Comparison of ENCODE assay signal across 18 cellular contexts in the genomic region with DNA sequence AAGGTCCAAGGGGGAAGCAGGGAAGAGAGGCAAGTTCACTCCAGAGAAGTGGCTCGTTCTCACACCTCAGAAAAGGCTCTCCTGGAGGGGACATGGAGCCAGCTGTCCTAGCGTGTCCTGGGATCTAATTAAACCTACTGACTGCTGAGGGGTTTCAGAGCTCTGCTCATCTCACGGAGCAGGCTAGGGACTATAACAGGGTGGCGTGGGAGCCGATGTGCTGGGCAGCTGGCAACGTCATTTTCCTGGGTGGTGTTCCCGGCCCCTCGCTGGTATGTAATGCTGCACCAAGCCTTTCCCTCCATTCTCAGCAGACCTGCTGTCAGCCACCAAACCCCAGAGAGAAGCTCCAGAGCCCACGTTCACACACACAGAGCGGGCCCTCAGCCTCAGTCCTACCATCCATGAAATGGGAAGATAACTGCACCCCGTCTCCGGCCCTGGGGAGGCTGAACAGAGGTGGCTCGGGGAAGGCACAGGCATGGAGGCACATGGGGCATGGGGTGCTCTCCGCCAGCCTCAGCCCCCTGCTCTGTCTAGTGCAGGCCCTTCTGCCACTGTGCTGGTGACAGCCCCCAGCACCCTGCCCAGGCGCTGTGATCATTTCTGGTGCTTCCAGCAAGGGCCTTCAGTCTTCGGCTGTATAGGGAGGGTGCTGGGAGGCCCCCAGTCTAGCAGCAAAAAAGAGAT. TPM values are rescaled to one million over a fixed set of nuclear protein-coding genes. Genes with fewer than 3 reads are reported as not detected.
A peak's percentile ranks its signal among the peaks of the same experiment; 100 is the strongest.
DNase-seq lines count a peak whose midpoint lies in the region; ATAC-seq, FAIRE-seq and TF ChIP-seq lines count a peak whose summit lies in the region.
"Had no signal": no experiment of that assay in that cellular context is flagged by ENCODE, and none has a peak within 500 bp of the region (broad histone marks: within the 10 kb centered on the region; RNA-seq: fewer than 3 reads in every experiment).

No MANE protein-coding gene starts in this region.

- DNase-seq in A549 (ENCODE audit: low read depth in 1 of 2, low spot score in 1 of 2), result no peak
- DNase-seq in CD4-positive, alpha-beta T cell, result no peak
- DNase-seq in activated CD8-positive, alpha-beta T cell treated with anti-CD3 and anti-CD28 coated beads for 36 hours, result no peak
- DNase-seq in lower lobe of right lung, result no peak
- no peak for DNase-seq in RKO (ENCODE audit: low spot score)
- DNase-seq in RCC 7860 (ENCODE audit: low spot score), result no peak
- DNase-seq: esophagus squamous epithelium; GOT3; mammary epithelial cell; NCI-H2227 treated with DMSO at 0.1 percent for 48 hours; PC-9; stimulated activated CD4-positive, alpha-beta T cell treated with anti-CD3 and anti-CD28 coated beads, Interleukin-1b, Interleukin-23, amount 100 ng/mL, for 48 hours; stimulated activated naive CD4-positive, alpha-beta T cell had no signal

- intact Hi-C loops in CD4-positive, alpha-beta T cell (cut with DNase I, micrococcal nuclease), result no loop called here
- intact Hi-C loops in activated CD8-positive, alpha-beta T cell treated with anti-CD3 and anti-CD28 coated beads for 36 hours (cut with micrococcal nuclease), result no loop called here
- intact Hi-C loops in lower lobe of right lung (cut with DNase I), result no loop called here

- TF ChIP-seq CTCF in A549 (IDR thresholded peaks at IDR 0.05), result no peak
- no peak for TF ChIP-seq CTCF in CD4-positive, alpha-beta T cell (IDR thresholded peaks at IDR 0.05)
- TF ChIP-seq CTCF in activated CD8-positive, alpha-beta T cell treated with anti-CD3 and anti-CD28 coated beads for 36 hours (IDR thresholded peaks at IDR 0.05), result no peak
- TF ChIP-seq CTCF in lower lobe of right lung (IDR thresholded peaks at IDR 0.05), result no peak

- FAIRE-seq in A549 (lab: Jason Lieb, UNC) (no peak), RCC 7860 (lab: Jason Lieb, UNC) (no peak)

- H3K27ac Mint-ChIP-seq in CD4-positive, alpha-beta T cell, result no peak overlapping the region
- H3K27ac Mint-ChIP-seq in activated CD8-positive, alpha-beta T cell treated with anti-CD3 and anti-CD28 coated beads for 36 hours, result peak overlapping the region; percentile 78

- no peaks in the 10 kb centered on the region for H3K36me3 ChIP-seq in lower lobe of right lung

- no peak for TF ChIP-seq RAD21 in A549 (conservative IDR thresholded peaks at IDR 0.05 in 1 of 2, IDR thresholded peaks at IDR 0.05 in 1 of 2)

- H3K4me1 ChIP-seq in A549 (no peaks in the 10 kb centered on the region), lower lobe of right lung (peaks cover 5% of the 10 kb centered on the region)
- H3K4me1 ChIP-seq: parathyroid adenoma had no signal

- H3K27me3 ChIP-seq in CD4-positive, alpha-beta T cell (ENCODE audit: control insufficient read depth, insufficient read depth, low read length), result no peaks in the 10 kb centered on the region
- H3K27me3 ChIP-seq in lower lobe of right lung (ENCODE audit: low read depth), result peaks cover 9% of the 10 kb centered on the region

- H3K27me3 Mint-ChIP-seq in CD4-positive, alpha-beta T cell, result no peaks in the 10 kb centered on the region
- no peaks in the 10 kb centered on the region for H3K27me3 Mint-ChIP-seq in activated CD8-positive, alpha-beta T cell treated with anti-CD3 and anti-CD28 coated beads for 36 hours

- H3K4me3 Mint-ChIP-seq in CD4-positive, alpha-beta T cell, result peak overlapping the region; percentile 34
- H3K4me3 Mint-ChIP-seq in activated CD8-positive, alpha-beta T cell treated with anti-CD3 and anti-CD28 coated beads for 36 hours, result peak overlapping the region; percentile 83

- no peak for TF ChIP-seq POLR2A in A549 (IDR thresholded peaks at IDR 0.05; ENCODE audit: low read length)

- no peak overlapping the region for H3K4me2 ChIP-seq in A549
- H3K4me2 ChIP-seq: PC-9 had no signal

- peaks cover 3% of the 10 kb centered on the region; the same call in 1 of the 3 replicates for H3K9me3 ChIP-seq in A549
- H3K9me3 ChIP-seq in CD4-positive, alpha-beta T cell (ENCODE audit: control insufficient read depth, low read length), result no peaks in the 10 kb centered on the region
- H3K9me3 ChIP-seq in lower lobe of right lung, result peaks cover 6% of the 10 kb centered on the region

- H3K27ac ChIP-seq in A549 (no peak overlapping the region), lower lobe of right lung (peak overlapping the region; percentile 76)
- H3K27ac ChIP-seq in CD4-positive, alpha-beta T cell (ENCODE audit: low read depth, low read length), result no peak overlapping the region
- H3K27ac ChIP-seq: parathyroid adenoma, PC-9 had no signal

- POLR2A ChIA-PET in A549 (lab: Yijun Ruan, JAX), result interaction anchor here (0.5 kb wide), 1 partner anchor 440 kb away, joined by 6 read pairs; the partner anchor contains the start of gene ABHD12
- POLR2A ChIA-PET in CD4-positive, alpha-beta T cell (lab: Charles Lee), result interaction anchor here (1.0 kb wide), 1 partner anchor 107 kb away, joined by 3 read pairs; the partner anchor contains the start of gene ACSS1
- POLR2A ChIA-PET in activated CD8-positive, alpha-beta T cell treated with anti-CD3 and anti-CD28 coated beads for 36 hours (lab: Charles Lee), result interaction anchor here (0.6 to 3.9 kb wide), 2 partner anchors 9 to 919 kb away, joined by 3 to 15 read pairs; no protein-coding TSS in a partner anchor

- ATAC-seq in A549 (peak; percentile 7 to 29; a peak in 4 of 6 replicates), lower lobe of right lung (no peak), GM21447 (IDR thresholded peaks at IDR 0.05; ENCODE audit: unreplicated experiment) (no peak), GM19023 (IDR thresholded peaks at IDR 0.05; ENCODE audit: unreplicated experiment) (no peak)
- no peak for ATAC-seq in CD4-positive, alpha-beta T cell (ENCODE audit: poor library complexity)
- ATAC-seq in activated CD8-positive, alpha-beta T cell treated with anti-CD3 and anti-CD28 coated beads for 36 hours, result no peak

- H3K9me3 Mint-ChIP-seq in CD4-positive, alpha-beta T cell, result peaks cover 6% of the 10 kb centered on the region
- peaks cover 16% of the 10 kb centered on the region for H3K9me3 Mint-ChIP-seq in activated CD8-positive, alpha-beta T cell treated with anti-CD3 and anti-CD28 coated beads for 36 hours

- H3K4me1 Mint-ChIP-seq in CD4-positive, alpha-beta T cell (ENCODE audit: low read depth), result peaks cover 34% of the 10 kb centered on the region
- H3K4me1 Mint-ChIP-seq in activated CD8-positive, alpha-beta T cell treated with anti-CD3 and anti-CD28 coated beads for 36 hours (ENCODE audit: low read depth), result peaks cover 61% of the 10 kb centered on the region

- no peak for TF ChIP-seq EP300 in A549 (IDR thresholded peaks at IDR 0.05)

- 63% methylated on average over 14 of the region's 16 CpGs for WGBS in A549 (ENCODE audit: missing lambda C conversion rate)

- H3K4me3 ChIP-seq in A549 (no peak overlapping the region), lower lobe of right lung (peak overlapping the region; percentile 39)
- H3K4me3 ChIP-seq: PC-9 had no signal

- peaks cover 9% of the 10 kb centered on the region for H3K36me3 Mint-ChIP-seq in CD4-positive, alpha-beta T cell (ENCODE audit: low read depth)
- H3K36me3 Mint-ChIP-seq in activated CD8-positive, alpha-beta T cell treated with anti-CD3 and anti-CD28 coated beads for 36 hours (ENCODE audit: low read depth), result peaks cover 47% of the 10 kb centered on the region

- CTCF ChIA-PET in A549 (lab: Yijun Ruan, JAX), result interaction anchor here (1.8 kb wide), 1 partner anchor 297 kb away, joined by 4 read pairs; the partner anchor contains the start of gene PYGB
- CTCF ChIA-PET in CD4-positive, alpha-beta T cell (lab: Charles Lee), result no interaction called here
- CTCF ChIA-PET in activated CD8-positive, alpha-beta T cell treated with anti-CD3 and anti-CD28 coated beads for 36 hours (lab: Charles Lee), result interaction anchor here (0.8 to 7.8 kb wide), 2 partner anchors 20 to 33 kb away, joined by 3 to 30 read pairs; no protein-coding TSS in a partner anchor

TF ChIP-seq in A549, 52 proteins besides CTCF, POLR2A, EP300 and RAD21:
- no peak for TF ChIP-seq HOXB13 (CRISPR knock-in tag; IDR thresholded peaks at IDR 0.05; ENCODE audit: low read depth)
- TF ChIP-seq TFCP2L1 (CRISPR knock-in tag; IDR thresholded peaks at IDR 0.05), result no peak
- TF ChIP-seq NFE2L2 (conservative IDR thresholded peaks at IDR 0.05; ENCODE audit: low read length), result no peak

RNA-seq across cellular contexts. Expression of gene CST7, which starts 1.9 kb away (rescaled TPM):
- polyA plus RNA-seq in A549 (2011; rRNA removed) (not detected in 2 replicates), A549 (2017; fragmentation: RNase III; extraction: RNeasy Plus Mini Kit Qiagen cat#74134 plus additional on column Dnase treatment) (not detected in 3 replicates)
- not detected in 2 replicates for polyA plus RNA-seq in A549 (2012; cell fraction: cytosol; rRNA removed)
- polyA plus RNA-seq in A549 (2012; cell fraction: nucleus; rRNA removed), result not detected in 2 replicates
- not detected in 2 replicates for polyA minus RNA-seq in A549 (2011; rRNA and poly(A)+ RNA removed)
- total RNA-seq in CD4-positive, alpha-beta T cell, result 1 to 10 TPM; 3.2 to 4.4 TPM
- 10 to 100 TPM; 48.5 to 49.3 TPM for total RNA-seq in activated CD8-positive, alpha-beta T cell treated with anti-CD3 and anti-CD28 coated beads for 36 hours
- total RNA-seq in lower lobe of right lung, result 11.7 TPM
- total RNA-seq: cerebellum, mammary epithelial cell, MCF 10A, PC-9 had no signal
- polyA plus RNA-seq: mammary epithelial cell had no signal

RNA-seq across cellular contexts. Expression of gene APMAP, which starts 41.6 kb away (rescaled TPM):
- 113 and 118 TPM in 2 replicates for polyA plus RNA-seq in A549 (2011; rRNA removed)
- 83.8 and 86.7 TPM in 2 replicates for polyA plus RNA-seq in A549 (2012; cell fraction: cytosol; rRNA removed)
- polyA plus RNA-seq in A549 (2012; cell fraction: nucleus; rRNA removed), result 100 and 130 TPM in 2 replicates
- polyA plus RNA-seq in A549 (2017; fragmentation: RNase III; extraction: RNeasy Plus Mini Kit Qiagen cat#74134 plus additional on column Dnase treatment), result 137 to 141 TPM (median 139 TPM) in 3 replicates
- 42.3 and 45.4 TPM in 2 replicates for polyA minus RNA-seq in A549 (2011; rRNA and poly(A)+ RNA removed)
- 10 to 100 TPM in 1 of 2 experiments, 1 to 10 TPM in 1; 9.5 to 11.3 TPM for total RNA-seq in CD4-positive, alpha-beta T cell
- total RNA-seq in activated CD8-positive, alpha-beta T cell treated with anti-CD3 and anti-CD28 coated beads for 36 hours, result 10 to 100 TPM; 36.7 to 40.0 TPM
- total RNA-seq in lower lobe of right lung, result 82.9 TPM

Comparison
In these comparisons a context has a peak if more than half of its experiments do, and no peak if none do; other contexts are left out.
1. ATAC-seq: peak in A549 (2 of 2); none in CD4-positive, alpha-beta T cell (single experiment), activated CD8-positive, alpha-beta T cell treated with anti-CD3 and anti-CD28 coated beads for 36 hours (single experiment), lower lobe of right lung (0 of 2), GM21447 (single experiment) and GM19023 (single experiment).